8 cellular contexts compared by ENCODE assay signal in genomic region chr2:234288974-234289455, GRCh38.
DNase-seq lines count a peak whose midpoint lies in the region; ATAC-seq and TF ChIP-seq lines count a peak whose summit lies in the region.

No MANE protein-coding gene starts in this region.

- H3K27ac Mint-ChIP-seq in activated CD4-positive, alpha-beta T cell treated with anti-CD3 and anti-CD28 coated beads, Interleukin-2, amount 10 ng/mL, durations not matched to agents 24 days and 14 days: peak overlapping the region; percentile 99
- H3K27ac Mint-ChIP-seq in mesothelial cell of epicardium: no peak overlapping the region

- DNase-seq in NCI-H2171 treated with DMSO at 0.1 percent for 48 hours (lab: John Stamatoyannopoulos, UW) (peak; percentile 17), NCI-H2171 (lab: John Stamatoyannopoulos, UW) (no peak), NCI-H2107 treated with DMSO at 0.1 percent for 48 hours (lab: John Stamatoyannopoulos, UW; ENCODE audit: unreplicated experiment) (peak; percentile 55), dorsolateral prefrontal cortex (peak in 9 of 10 donors; percentile 23 to 66 (median 48)), mesothelial cell of epicardium (ENCODE audit: low spot score in 2 of 2, unreplicated experiment in 2 of 2) (peak; percentile 38 to 81)
- DNase-seq in activated CD4-positive, alpha-beta T cell treated with anti-CD3 and anti-CD28 coated beads, Interleukin-2, amount 10 ng/mL, durations not matched to agents 24 days and 14 days: peak; percentile 94
- DNase-seq in stimulated activated naive CD8-positive, alpha-beta T cell treated with anti-CD3 and anti-CD28 coated beads, Interleukin-15, Interleukin-2, amounts not matched to agents 100 U/mL and 50 U/mL, for 24 hours: peak; percentile 84

- intact Hi-C loops in activated CD4-positive, alpha-beta T cell treated with anti-CD3 and anti-CD28 coated beads, Interleukin-2, amount 10 ng/mL, durations not matched to agents 24 days and 14 days (cut with micrococcal nuclease): loop anchor here (2.0 kb wide), 1 partner anchor 154 kb away; no protein-coding TSS in a partner anchor
- intact Hi-C loops in dorsolateral prefrontal cortex (cut with DNase I): loop anchor here (5.0 to 10.0 kb wide), 2 partner anchors 206 to 208 kb away; partner anchors contain the start of gene ARL4C (in 2 of the 2)

- TF ChIP-seq CTCF in dorsolateral prefrontal cortex (IDR thresholded peaks at IDR 0.05 in 54 of 56, conservative IDR thresholded peaks at IDR 0.05 in 2 of 56; ENCODE audit: low read depth in 1 of 56, partially characterized antibody in 56 of 56) (peak; percentile 45 to 77 (median 70)), mesothelial cell of epicardium (IDR thresholded peaks at IDR 0.05; ENCODE audit: unreplicated experiment) (peak; percentile 85)

- H3K4me3 Mint-ChIP-seq in activated CD4-positive, alpha-beta T cell treated with anti-CD3 and anti-CD28 coated beads, Interleukin-2, amount 10 ng/mL, durations not matched to agents 24 days and 14 days: peak overlapping the region; percentile 72
- H3K4me3 Mint-ChIP-seq in mesothelial cell of epicardium: no peak overlapping the region

- peaks cover 0 to 5% (median 0%) of the 10 kb centered on the region in 45 donors for H3K27me3 ChIP-seq in dorsolateral prefrontal cortex

- H3K36me3 Mint-ChIP-seq in activated CD4-positive, alpha-beta T cell treated with anti-CD3 and anti-CD28 coated beads, Interleukin-2, amount 10 ng/mL, durations not matched to agents 24 days and 14 days (ENCODE audit: low read depth): peaks cover 4% of the 10 kb centered on the region
- H3K36me3 Mint-ChIP-seq in mesothelial cell of epicardium: no peaks in the 10 kb centered on the region

- no peak overlapping the region for H3K27ac ChIP-seq in dorsolateral prefrontal cortex

- H3K27me3 Mint-ChIP-seq in activated CD4-positive, alpha-beta T cell treated with anti-CD3 and anti-CD28 coated beads, Interleukin-2, amount 10 ng/mL, durations not matched to agents 24 days and 14 days: no peaks in the 10 kb centered on the region
- no peaks in the 10 kb centered on the region for H3K27me3 Mint-ChIP-seq in mesothelial cell of epicardium (ENCODE audit: low read depth)

- no peak for ATAC-seq in stimulated activated naive CD8-positive, alpha-beta T cell treated with anti-CD3 and anti-CD28 coated beads, Interleukin-15, Interleukin-2, amounts not matched to agents 100 U/mL and 50 U/mL, for 24 hours
- ATAC-seq in HG03095 (IDR thresholded peaks at IDR 0.05; ENCODE audit: unreplicated experiment): no peak

- peaks cover 4% of the 10 kb centered on the region for H3K9me3 Mint-ChIP-seq in activated CD4-positive, alpha-beta T cell treated with anti-CD3 and anti-CD28 coated beads, Interleukin-2, amount 10 ng/mL, durations not matched to agents 24 days and 14 days
- H3K9me3 Mint-ChIP-seq in mesothelial cell of epicardium: no peaks in the 10 kb centered on the region

- no peak overlapping the region for H3K4me3 ChIP-seq in dorsolateral prefrontal cortex

- H3K4me1 Mint-ChIP-seq in activated CD4-positive, alpha-beta T cell treated with anti-CD3 and anti-CD28 coated beads, Interleukin-2, amount 10 ng/mL, durations not matched to agents 24 days and 14 days: peaks cover 71% of the 10 kb centered on the region
- H3K4me1 Mint-ChIP-seq in mesothelial cell of epicardium: no peaks in the 10 kb centered on the region
